1 cellular context compared by ENCODE assay signal in genomic region chr6:18154507-18155272, GRCh38.
TF ChIP-seq lines count a peak whose summit lies in the region.

TPMT (minus strand) TSS chr6:18155077; CDS start chr6:18149127, 5,950 bp downstream.

TF ChIP-seq in HepG2, 621 proteins besides CTCF, POLR2A, EP300 and RAD21 (continued from another document and continues in another):
- peak; percentile 90 for TF ChIP-seq TFAP4 (IDR thresholded peaks at IDR 0.05; ENCODE audit: borderline replicate concordance, low read depth)
- TF ChIP-seq, protein P1, sequence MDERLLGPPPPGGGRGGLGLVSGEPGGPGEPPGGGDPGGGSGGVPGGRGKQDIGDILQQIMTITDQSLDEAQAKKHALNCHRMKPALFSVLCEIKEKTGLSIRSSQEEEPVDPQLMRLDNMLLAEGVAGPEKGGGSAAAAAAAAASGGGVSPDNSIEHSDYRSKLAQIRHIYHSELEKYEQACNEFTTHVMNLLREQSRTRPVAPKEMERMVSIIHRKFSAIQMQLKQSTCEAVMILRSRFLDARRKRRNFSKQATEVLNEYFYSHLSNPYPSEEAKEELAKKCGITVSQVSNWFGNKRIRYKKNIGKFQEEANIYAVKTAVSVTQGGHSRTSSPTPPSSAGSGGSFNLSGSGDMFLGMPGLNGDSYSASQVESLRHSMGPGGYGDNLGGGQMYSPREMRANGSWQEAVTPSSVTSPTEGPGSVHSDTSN (CRISPR knock-in tag; IDR thresholded peaks at IDR 0.05) = no peak
- TF ChIP-seq, protein P2, sequence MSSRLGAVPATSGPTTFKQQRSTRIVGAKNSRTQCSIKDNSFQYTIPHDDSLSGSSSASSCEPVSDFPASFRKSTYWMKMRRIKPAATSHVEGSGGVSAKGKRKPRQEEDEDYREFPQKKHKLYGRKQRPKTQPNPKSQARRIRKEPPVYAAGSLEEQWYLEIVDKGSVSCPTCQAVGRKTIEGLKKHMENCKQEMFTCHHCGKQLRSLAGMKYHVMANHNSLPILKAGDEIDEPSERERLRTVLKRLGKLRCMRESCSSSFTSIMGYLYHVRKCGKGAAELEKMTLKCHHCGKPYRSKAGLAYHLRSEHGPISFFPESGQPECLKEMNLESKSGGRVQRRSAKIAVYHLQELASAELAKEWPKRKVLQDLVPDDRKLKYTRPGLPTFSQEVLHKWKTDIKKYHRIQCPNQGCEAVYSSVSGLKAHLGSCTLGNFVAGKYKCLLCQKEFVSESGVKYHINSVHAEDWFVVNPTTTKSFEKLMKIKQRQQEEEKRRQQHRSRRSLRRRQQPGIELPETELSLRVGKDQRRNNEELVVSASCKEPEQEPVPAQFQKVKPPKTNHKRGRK (CRISPR knock-in tag; IDR thresholded peaks at IDR 0.05) = no peak
- peak; percentile 11 for TF ChIP-seq TBL1XR1 (IDR thresholded peaks at IDR 0.05; ENCODE audit: borderline replicate concordance, low read length, partially characterized antibody)
- TF ChIP-seq SSRP1 (CRISPR knock-in tag; IDR thresholded peaks at IDR 0.05) = no peak
- TF ChIP-seq, protein P3, sequence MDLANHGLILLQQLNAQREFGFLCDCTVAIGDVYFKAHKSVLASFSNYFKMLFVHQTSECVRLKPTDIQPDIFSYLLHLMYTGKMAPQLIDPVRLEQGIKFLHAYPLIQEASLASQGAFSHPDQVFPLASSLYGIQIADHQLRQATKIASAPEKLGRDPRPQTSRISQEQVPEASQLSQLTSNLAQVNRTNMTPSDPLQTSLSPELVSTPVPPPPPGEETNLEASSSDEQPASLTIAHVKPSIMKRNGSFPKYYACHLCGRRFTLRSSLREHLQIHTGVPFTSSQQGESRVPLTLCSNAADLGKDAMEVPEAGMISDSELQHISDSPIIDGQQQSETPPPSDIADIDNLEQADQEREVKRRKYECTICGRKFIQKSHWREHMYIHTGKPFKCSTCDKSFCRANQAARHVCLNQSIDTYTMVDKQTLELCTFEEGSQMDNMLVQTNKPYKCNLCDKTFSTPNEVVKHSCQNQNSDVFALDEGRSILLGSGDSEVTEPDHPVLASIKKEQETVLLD (CRISPR knock-in tag; IDR thresholded peaks at IDR 0.05; ENCODE audit: low read depth) = no peak
- no peak for TF ChIP-seq MAF1 (CRISPR knock-in tag; IDR thresholded peaks at IDR 0.05; ENCODE audit: borderline replicate concordance)
- no peak for TF ChIP-seq FOXO4 (CRISPR knock-in tag; conservative IDR thresholded peaks at IDR 0.05)
- no peak for TF ChIP-seq ELF1 (CRISPR knock-in tag; IDR thresholded peaks at IDR 0.05)
- peak; percentile 25; the same call in 1 of the 2 replicates for TF ChIP-seq ZNF441 (CRISPR knock-in tag; IDR thresholded peaks at IDR 0.05; ENCODE audit: borderline replicate concordance)
- no peak for TF ChIP-seq KLF13 (CRISPR knock-in tag; IDR thresholded peaks at IDR 0.05)
- TF ChIP-seq PHF8 (CRISPR knock-in tag; IDR thresholded peaks at IDR 0.05) = peak; percentile 74
- TF ChIP-seq PHF20 (CRISPR knock-in tag; IDR thresholded peaks at IDR 0.05) = peak; percentile 41; the same call in 1 of the 2 replicates
- TF ChIP-seq DNMT3B (CRISPR knock-in tag; conservative IDR thresholded peaks at IDR 0.05) = no peak; the same call in 1 of the 2 replicates
- TF ChIP-seq ZBTB42 (CRISPR knock-in tag; IDR thresholded peaks at IDR 0.05) = no peak
- no peak for TF ChIP-seq ZNF34 (CRISPR knock-in tag; IDR thresholded peaks at IDR 0.05; ENCODE audit: borderline replicate concordance)
- no peak for TF ChIP-seq EHMT2 (IDR thresholded peaks at IDR 0.05; ENCODE audit: borderline replicate concordance, low read depth, low read length)
- TF ChIP-seq, protein P4, sequence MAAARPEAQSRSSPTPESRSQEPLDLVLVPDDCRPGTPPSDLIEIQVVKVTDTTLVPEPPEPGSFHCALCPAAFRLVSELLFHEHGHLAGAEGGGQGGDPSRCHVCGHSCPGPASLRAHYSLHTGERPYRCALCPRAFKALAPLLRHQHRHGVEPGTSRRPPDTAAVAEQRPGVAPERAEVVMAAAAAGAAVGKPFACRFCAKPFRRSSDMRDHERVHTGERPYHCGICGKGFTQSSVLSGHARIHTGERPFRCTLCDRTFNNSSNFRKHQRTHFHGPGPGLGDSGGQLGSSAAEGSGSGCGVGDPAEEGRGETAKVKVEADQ (CRISPR knock-in tag; IDR thresholded peaks at IDR 0.05; ENCODE audit: borderline replicate concordance) = no peak
- no peak for TF ChIP-seq HMGXB3 (CRISPR knock-in tag; IDR thresholded peaks at IDR 0.05; ENCODE audit: borderline replicate concordance)
- no peak for TF ChIP-seq TMF1 (CRISPR knock-in tag; IDR thresholded peaks at IDR 0.05; ENCODE audit: low read depth)
- no peak for TF ChIP-seq MATR3 (CRISPR knock-in tag; IDR thresholded peaks at IDR 0.05)
- TF ChIP-seq, protein P5, sequence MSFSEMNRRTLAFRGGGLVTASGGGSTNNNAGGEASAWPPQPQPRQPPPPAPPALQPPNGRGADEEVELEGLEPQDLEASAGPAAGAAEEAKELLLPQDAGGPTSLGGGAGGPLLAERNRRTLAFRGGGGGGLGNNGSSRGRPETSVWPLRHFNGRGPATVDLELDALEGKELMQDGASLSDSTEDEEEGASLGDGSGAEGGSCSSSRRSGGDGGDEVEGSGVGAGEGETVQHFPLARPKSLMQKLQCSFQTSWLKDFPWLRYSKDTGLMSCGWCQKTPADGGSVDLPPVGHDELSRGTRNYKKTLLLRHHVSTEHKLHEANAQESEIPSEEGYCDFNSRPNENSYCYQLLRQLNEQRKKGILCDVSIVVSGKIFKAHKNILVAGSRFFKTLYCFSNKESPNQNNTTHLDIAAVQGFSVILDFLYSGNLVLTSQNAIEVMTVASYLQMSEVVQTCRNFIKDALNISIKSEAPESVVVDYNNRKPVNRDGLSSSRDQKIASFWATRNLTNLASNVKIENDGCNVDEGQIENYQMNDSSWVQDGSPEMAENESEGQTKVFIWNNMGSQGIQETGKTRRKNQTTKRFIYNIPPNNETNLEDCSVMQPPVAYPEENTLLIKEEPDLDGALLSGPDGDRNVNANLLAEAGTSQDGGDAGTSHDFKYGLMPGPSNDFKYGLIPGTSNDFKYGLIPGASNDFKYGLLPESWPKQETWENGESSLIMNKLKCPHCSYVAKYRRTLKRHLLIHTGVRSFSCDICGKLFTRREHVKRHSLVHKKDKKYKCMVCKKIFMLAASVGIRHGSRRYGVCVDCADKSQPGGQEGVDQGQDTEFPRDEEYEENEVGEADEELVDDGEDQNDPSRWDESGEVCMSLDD (CRISPR knock-in tag; IDR thresholded peaks at IDR 0.05; ENCODE audit: borderline replicate concordance) = no peak
- TF ChIP-seq ZNF274 (CRISPR knock-in tag; IDR thresholded peaks at IDR 0.05) = no peak; the same call in 1 of the 2 replicates
- TF ChIP-seq JUND (CRISPR knock-in tag; IDR thresholded peaks at IDR 0.05) = no peak
- 0 out of 2 replicates have a peak, but pooled peaks have one; percentile 34 for TF ChIP-seq KDM5A (IDR thresholded peaks at IDR 0.05; ENCODE audit: borderline replicate concordance, low read length)
- no peak for TF ChIP-seq ZC3H4 (CRISPR knock-in tag; IDR thresholded peaks at IDR 0.05; ENCODE audit: borderline replicate concordance)
- TF ChIP-seq LCORL (IDR thresholded peaks at IDR 0.05) = no peak
- peak; percentile 82 for TF ChIP-seq LCORL (CRISPR knock-in tag; IDR thresholded peaks at IDR 0.05)
- no peak for TF ChIP-seq ZNF678 (CRISPR knock-in tag; IDR thresholded peaks at IDR 0.05)
- TF ChIP-seq GPN1 (CRISPR knock-in tag; IDR thresholded peaks at IDR 0.05; ENCODE audit: borderline replicate concordance) = no peak
- TF ChIP-seq ZNF713 (CRISPR knock-in tag; IDR thresholded peaks at IDR 0.05) = no peak
- no peak for TF ChIP-seq NFE2L1 (CRISPR knock-in tag; IDR thresholded peaks at IDR 0.05; ENCODE audit: borderline replicate concordance)
- TF ChIP-seq ZFP82 (CRISPR knock-in tag; IDR thresholded peaks at IDR 0.05; ENCODE audit: borderline replicate concordance) = no peak
- no peak for TF ChIP-seq ZNF550 (CRISPR knock-in tag; IDR thresholded peaks at IDR 0.05; ENCODE audit: borderline replicate concordance)
- TF ChIP-seq, protein P6, sequence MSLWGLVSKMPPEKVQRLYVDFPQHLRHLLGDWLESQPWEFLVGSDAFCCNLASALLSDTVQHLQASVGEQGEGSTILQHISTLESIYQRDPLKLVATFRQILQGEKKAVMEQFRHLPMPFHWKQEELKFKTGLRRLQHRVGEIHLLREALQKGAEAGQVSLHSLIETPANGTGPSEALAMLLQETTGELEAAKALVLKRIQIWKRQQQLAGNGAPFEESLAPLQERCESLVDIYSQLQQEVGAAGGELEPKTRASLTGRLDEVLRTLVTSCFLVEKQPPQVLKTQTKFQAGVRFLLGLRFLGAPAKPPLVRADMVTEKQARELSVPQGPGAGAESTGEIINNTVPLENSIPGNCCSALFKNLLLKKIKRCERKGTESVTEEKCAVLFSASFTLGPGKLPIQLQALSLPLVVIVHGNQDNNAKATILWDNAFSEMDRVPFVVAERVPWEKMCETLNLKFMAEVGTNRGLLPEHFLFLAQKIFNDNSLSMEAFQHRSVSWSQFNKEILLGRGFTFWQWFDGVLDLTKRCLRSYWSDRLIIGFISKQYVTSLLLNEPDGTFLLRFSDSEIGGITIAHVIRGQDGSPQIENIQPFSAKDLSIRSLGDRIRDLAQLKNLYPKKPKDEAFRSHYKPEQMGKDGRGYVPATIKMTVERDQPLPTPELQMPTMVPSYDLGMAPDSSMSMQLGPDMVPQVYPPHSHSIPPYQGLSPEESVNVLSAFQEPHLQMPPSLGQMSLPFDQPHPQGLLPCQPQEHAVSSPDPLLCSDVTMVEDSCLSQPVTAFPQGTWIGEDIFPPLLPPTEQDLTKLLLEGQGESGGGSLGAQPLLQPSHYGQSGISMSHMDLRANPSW (CRISPR knock-in tag; IDR thresholded peaks at IDR 0.05; ENCODE audit: borderline replicate concordance) = no peak; the same call in 1 of the 2 replicates
- TF ChIP-seq ZNF224 (CRISPR knock-in tag; IDR thresholded peaks at IDR 0.05) = 0 out of 2 replicates have a peak, but pooled peaks have one; percentile 5
- TF ChIP-seq RFX1 (IDR thresholded peaks at IDR 0.05) = no peak
- TF ChIP-seq, protein P7, sequence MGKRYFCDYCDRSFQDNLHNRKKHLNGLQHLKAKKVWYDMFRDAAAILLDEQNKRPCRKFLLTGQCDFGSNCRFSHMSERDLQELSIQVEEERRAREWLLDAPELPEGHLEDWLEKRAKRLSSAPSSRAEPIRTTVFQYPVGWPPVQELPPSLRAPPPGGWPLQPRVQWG (CRISPR knock-in tag; IDR thresholded peaks at IDR 0.05; ENCODE audit: borderline replicate concordance, low read depth) = no peak
- TF ChIP-seq WIZ (CRISPR knock-in tag; IDR thresholded peaks at IDR 0.05) = no peak
- TF ChIP-seq FLYWCH1 (CRISPR knock-in tag; IDR thresholded peaks at IDR 0.05) = no peak
